In the genomic region with DNA sequence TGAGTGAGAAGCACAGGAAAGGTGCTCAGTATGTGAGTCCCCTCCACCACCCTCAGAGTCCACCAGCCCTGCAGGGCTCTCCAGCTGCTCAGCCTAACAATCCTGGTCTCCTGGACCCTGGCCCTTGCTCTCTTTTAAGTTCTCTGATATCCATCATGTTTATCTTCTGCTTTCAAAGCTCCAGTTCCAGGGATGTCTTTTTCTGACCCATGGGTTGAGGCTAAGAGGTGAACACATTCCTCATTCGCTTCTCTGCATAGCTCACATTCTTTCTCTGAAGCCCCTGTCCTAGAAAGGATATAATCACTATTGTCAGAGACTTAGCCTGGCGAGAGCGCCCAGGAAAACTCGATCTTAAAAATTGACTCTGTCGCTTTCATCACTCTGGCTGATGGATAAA, we compare ENCODE assay signal across 1 cellular context.
A peak's percentile ranks its signal among the peaks of the same experiment; 100 is the strongest.
TF ChIP-seq lines count a peak whose summit lies in the region.

No MANE protein-coding gene starts in this region.

TF ChIP-seq in HepG2, 621 proteins besides CTCF, POLR2A, EP300 and RAD21 (continued from another document):
- TF ChIP-seq ZNF512B (CRISPR knock-in tag; IDR thresholded peaks at IDR 0.05; ENCODE audit: borderline replicate concordance) (no peak), FOXA1 (IDR thresholded peaks at IDR 0.05) (no peak), FOXA1 (CRISPR knock-in tag; IDR thresholded peaks at IDR 0.05) (peak; percentile 27; the same call in 1 of the 2 replicates), TFAP4 (IDR thresholded peaks at IDR 0.05; ENCODE audit: borderline replicate concordance, low read depth) (peak; percentile 66; the same call in 1 of the 2 replicates), PPARG (CRISPR knock-in tag; conservative IDR thresholded peaks at IDR 0.05) (peak; percentile 55; the same call in 1 of the 2 replicates), RCOR2 (CRISPR knock-in tag; IDR thresholded peaks at IDR 0.05) (0 out of 2 replicates have a peak, but pooled peaks have one; percentile 25), ZNF451 (CRISPR knock-in tag; IDR thresholded peaks at IDR 0.05) (no peak), GATAD2A (CRISPR knock-in tag; IDR thresholded peaks at IDR 0.05) (0 out of 2 replicates have a peak, but pooled peaks have one; percentile 21), RFX3 (CRISPR knock-in tag; IDR thresholded peaks at IDR 0.05) (no peak), ZKSCAN1 (IDR thresholded peaks at IDR 0.05; ENCODE audit: low read length) (no peak), ZNF7 (CRISPR knock-in tag; IDR thresholded peaks at IDR 0.05) (peak; percentile 89), SOX6 (IDR thresholded peaks at IDR 0.05) (no peak), SOX6 (CRISPR knock-in tag; IDR thresholded peaks at IDR 0.05) (peak; percentile 45; the same call in 1 of the 2 replicates), HNF4G (IDR thresholded peaks at IDR 0.05; ENCODE audit: borderline replicate concordance, low read depth, low read length) (peak; percentile 63), HNF4G (CRISPR knock-in tag; IDR thresholded peaks at IDR 0.05; ENCODE audit: borderline replicate concordance, low read depth) (no peak), ASH2L (IDR thresholded peaks at IDR 0.05; ENCODE audit: insufficient read length, low read depth, low read length) (peak; percentile 8), SMC3 (IDR thresholded peaks at IDR 0.05; ENCODE audit: low read length) (no peak), PATZ1 (CRISPR knock-in tag; IDR thresholded peaks at IDR 0.05) (0 out of 2 replicates have a peak, but pooled peaks have one; percentile 15), MTA1 (CRISPR knock-in tag; IDR thresholded peaks at IDR 0.05; ENCODE audit: borderline replicate concordance) (0 out of 2 replicates have a peak, but pooled peaks have one; percentile 28), TEAD3 (CRISPR knock-in tag; optimal IDR thresholded peaks at IDR 0.05; ENCODE audit: borderline replicate concordance) (peak; percentile 97), ZNF276 (CRISPR knock-in tag; IDR thresholded peaks at IDR 0.05; ENCODE audit: low read depth) (no peak), SOX13 (IDR thresholded peaks at IDR 0.05) (no peak), SOX13 (CRISPR knock-in tag; conservative IDR thresholded peaks at IDR 0.05 in 1 of 2, IDR thresholded peaks at IDR 0.05 in 1 of 2) (peak in 1 of 2 experiments; percentile 62; a peak in 2 of 4 replicates), ISL2 (CRISPR knock-in tag; IDR thresholded peaks at IDR 0.05) (peak; percentile 50; the same call in 1 of the 2 replicates), SALL1 (CRISPR knock-in tag; IDR thresholded peaks at IDR 0.05) (peak; percentile 40; the same call in 1 of the 2 replicates)
- TF ChIP-seq, protein P1, sequence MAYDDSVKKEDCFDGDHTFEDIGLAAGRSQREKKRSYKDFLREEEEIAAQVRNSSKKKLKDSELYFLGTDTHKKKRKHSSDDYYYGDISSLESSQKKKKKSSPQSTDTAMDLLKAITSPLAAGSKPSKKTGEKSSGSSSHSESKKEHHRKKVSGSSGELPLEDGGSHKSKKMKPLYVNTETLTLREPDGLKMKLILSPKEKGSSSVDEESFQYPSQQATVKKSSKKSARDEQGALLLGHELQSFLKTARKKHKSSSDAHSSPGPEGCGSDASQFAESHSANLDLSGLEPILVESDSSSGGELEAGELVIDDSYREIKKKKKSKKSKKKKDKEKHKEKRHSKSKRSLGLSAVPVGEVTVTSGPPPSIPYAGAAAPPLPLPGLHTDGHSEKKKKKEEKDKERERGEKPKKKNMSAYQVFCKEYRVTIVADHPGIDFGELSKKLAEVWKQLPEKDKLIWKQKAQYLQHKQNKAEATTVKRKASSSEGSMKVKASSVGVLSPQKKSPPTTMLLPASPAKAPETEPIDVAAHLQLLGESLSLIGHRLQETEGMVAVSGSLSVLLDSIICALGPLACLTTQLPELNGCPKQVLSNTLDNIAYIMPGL (CRISPR knock-in tag; IDR thresholded peaks at IDR 0.05; ENCODE audit: borderline replicate concordance in 1 of 2, low read depth in 1 of 2): no peak
- TF ChIP-seq, protein P2, sequence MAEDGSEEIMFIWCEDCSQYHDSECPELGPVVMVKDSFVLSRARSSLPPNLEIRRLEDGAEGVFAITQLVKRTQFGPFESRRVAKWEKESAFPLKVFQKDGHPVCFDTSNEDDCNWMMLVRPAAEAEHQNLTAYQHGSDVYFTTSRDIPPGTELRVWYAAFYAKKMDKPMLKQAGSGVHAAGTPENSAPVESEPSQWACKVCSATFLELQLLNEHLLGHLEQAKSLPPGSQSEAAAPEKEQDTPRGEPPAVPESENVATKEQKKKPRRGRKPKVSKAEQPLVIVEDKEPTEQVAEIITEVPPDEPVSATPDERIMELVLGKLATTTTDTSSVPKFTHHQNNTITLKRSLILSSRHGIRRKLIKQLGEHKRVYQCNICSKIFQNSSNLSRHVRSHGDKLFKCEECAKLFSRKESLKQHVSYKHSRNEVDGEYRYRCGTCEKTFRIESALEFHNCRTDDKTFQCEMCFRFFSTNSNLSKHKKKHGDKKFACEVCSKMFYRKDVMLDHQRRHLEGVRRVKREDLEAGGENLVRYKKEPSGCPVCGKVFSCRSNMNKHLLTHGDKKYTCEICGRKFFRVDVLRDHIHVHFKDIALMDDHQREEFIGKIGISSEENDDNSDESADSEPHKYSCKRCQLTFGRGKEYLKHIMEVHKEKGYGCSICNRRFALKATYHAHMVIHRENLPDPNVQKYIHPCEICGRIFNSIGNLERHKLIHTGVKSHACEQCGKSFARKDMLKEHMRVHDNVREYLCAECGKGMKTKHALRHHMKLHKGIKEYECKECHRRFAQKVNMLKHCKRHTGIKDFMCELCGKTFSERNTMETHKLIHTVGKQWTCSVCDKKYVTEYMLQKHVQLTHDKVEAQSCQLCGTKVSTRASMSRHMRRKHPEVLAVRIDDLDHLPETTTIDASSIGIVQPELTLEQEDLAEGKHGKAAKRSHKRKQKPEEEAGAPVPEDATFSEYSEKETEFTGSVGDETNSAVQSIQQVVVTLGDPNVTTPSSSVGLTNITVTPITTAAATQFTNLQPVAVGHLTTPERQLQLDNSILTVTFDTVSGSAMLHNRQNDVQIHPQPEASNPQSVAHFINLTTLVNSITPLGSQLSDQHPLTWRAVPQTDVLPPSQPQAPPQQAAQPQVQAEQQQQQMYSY (CRISPR knock-in tag; IDR thresholded peaks at IDR 0.05): 0 out of 2 replicates have a peak, but pooled peaks have one; percentile 45
- TF ChIP-seq, protein P3, sequence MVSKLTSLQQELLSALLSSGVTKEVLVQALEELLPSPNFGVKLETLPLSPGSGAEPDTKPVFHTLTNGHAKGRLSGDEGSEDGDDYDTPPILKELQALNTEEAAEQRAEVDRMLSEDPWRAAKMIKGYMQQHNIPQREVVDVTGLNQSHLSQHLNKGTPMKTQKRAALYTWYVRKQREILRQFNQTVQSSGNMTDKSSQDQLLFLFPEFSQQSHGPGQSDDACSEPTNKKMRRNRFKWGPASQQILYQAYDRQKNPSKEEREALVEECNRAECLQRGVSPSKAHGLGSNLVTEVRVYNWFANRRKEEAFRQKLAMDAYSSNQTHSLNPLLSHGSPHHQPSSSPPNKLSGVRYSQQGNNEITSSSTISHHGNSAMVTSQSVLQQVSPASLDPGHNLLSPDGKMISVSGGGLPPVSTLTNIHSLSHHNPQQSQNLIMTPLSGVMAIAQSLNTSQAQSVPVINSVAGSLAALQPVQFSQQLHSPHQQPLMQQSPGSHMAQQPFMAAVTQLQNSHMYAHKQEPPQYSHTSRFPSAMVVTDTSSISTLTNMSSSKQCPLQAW (CRISPR knock-in tag; IDR thresholded peaks at IDR 0.05): 0 out of 2 replicates have a peak, but pooled peaks have one; percentile 35
- TF ChIP-seq, protein P4, sequence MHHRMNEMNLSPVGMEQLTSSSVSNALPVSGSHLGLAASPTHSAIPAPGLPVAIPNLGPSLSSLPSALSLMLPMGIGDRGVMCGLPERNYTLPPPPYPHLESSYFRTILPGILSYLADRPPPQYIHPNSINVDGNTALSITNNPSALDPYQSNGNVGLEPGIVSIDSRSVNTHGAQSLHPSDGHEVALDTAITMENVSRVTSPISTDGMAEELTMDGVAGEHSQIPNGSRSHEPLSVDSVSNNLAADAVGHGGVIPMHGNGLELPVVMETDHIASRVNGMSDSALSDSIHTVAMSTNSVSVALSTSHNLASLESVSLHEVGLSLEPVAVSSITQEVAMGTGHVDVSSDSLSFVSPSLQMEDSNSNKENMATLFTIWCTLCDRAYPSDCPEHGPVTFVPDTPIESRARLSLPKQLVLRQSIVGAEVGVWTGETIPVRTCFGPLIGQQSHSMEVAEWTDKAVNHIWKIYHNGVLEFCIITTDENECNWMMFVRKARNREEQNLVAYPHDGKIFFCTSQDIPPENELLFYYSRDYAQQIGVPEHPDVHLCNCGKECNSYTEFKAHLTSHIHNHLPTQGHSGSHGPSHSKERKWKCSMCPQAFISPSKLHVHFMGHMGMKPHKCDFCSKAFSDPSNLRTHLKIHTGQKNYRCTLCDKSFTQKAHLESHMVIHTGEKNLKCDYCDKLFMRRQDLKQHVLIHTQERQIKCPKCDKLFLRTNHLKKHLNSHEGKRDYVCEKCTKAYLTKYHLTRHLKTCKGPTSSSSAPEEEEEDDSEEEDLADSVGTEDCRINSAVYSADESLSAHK (CRISPR knock-in tag; IDR thresholded peaks at IDR 0.05; ENCODE audit: borderline replicate concordance): no peak
